Comparison of ENCODE assay signal across 11 cellular contexts in the genomic region with DNA sequence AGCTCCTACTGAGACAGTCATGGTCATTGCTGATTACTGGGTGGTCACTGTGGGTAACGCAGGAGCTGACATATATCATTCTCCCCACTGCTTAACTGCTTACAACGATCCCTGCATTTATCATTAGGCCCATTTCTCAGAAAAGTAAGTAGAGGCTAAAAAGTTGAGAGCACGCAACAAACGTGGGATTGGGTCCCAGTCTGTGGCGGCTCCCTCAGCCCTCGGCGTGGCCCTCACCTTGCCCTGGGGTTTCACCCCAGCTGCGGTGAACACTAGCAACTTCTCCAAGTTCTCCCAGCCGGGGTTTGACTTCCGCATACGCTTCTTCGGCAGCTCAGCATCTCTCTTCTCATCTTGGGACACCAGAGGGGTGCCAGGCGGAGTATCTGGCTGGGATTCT. TPM values are rescaled to one million over a fixed set of nuclear protein-coding genes. Genes with fewer than 3 reads are reported as not detected.
DNase-seq lines count a peak whose midpoint lies in the region; ATAC-seq and TF ChIP-seq lines count a peak whose summit lies in the region.
"Had no signal": no experiment of that assay in that cellular context is flagged by ENCODE, and none has a peak within 500 bp of the region (broad histone marks: within the 10 kb centered on the region; RNA-seq: fewer than 3 reads in every experiment).

No MANE protein-coding gene starts in this region.

- no peak overlapping the region for H2BK12ac ChIP-seq in neuronal stem cell (ENCODE audit: low read length)

- TF ChIP-seq CTCF in foreskin keratinocyte (conservative IDR thresholded peaks at IDR 0.05), result no peak
- TF ChIP-seq CTCF in natural killer cell (IDR thresholded peaks at IDR 0.05), result no peak

- H3K14ac ChIP-seq in neuronal stem cell (ENCODE audit: low read length), result no peak overlapping the region

- H3K27ac Mint-ChIP-seq in CD4-positive, CD25-positive, alpha-beta regulatory T cell, result no peak overlapping the region
- H3K27ac Mint-ChIP-seq in activated T-helper 17 cell treated with anti-CD3 and anti-CD28 coated beads, Interleukin-2, amount 50 U/mL, for 72 hours, result peak overlapping the region; percentile 38
- no peak overlapping the region for H3K27ac Mint-ChIP-seq in natural killer cell
- H3K27ac Mint-ChIP-seq: activated naive CD8-positive, alpha-beta T cell treated with anti-CD3 and anti-CD28 coated beads, Interleukin-2, amount 10 ng/mL, durations not matched to agents 7 days and 5 days had no signal

- H3K18ac ChIP-seq in neuronal stem cell (ENCODE audit: low read length), result no peak overlapping the region

- no peak for ATAC-seq in CD4-positive, CD25-positive, alpha-beta regulatory T cell (ENCODE audit: low read depth in 2 of 2)
- ATAC-seq in activated T-helper 17 cell treated with anti-CD3 and anti-CD28 coated beads, Interleukin-2, amount 50 U/mL, for 72 hours (replicated peaks), result no peak
- ATAC-seq in foreskin keratinocyte (no peak), natural killer cell (no peak), GM18868 (IDR thresholded peaks at IDR 0.05; ENCODE audit: unreplicated experiment) (no peak)

- no peaks in the 10 kb centered on the region for H3K27me3 ChIP-seq in CD4-positive, CD25-positive, alpha-beta regulatory T cell (ENCODE audit: control insufficient read depth, insufficient read depth, low read length)
- H3K27me3 ChIP-seq in HUES48 (ENCODE audit: control insufficient read depth, insufficient read depth, low read length) (no peaks in the 10 kb centered on the region), neuronal stem cell (ENCODE audit: control insufficient read depth in 3 of 3, insufficient read depth in 3 of 3, low read depth in 1 of 3, low read length in 3 of 3) (no peaks in the 10 kb centered on the region), foreskin keratinocyte (no peaks in the 10 kb centered on the region)
- H3K27me3 ChIP-seq: Peyer's patch had no signal

- H3K9ac ChIP-seq in HUES48 (ENCODE audit: low read depth, low read length) (no peak overlapping the region), neuronal stem cell (ENCODE audit: low read depth, low read length, poor library complexity) (no peak overlapping the region)

- peaks cover 32% of the 10 kb centered on the region for H3K4me1 ChIP-seq in CD4-positive, CD25-positive, alpha-beta regulatory T cell (ENCODE audit: control insufficient read depth, insufficient read depth, low read length, poor library complexity, severe bottlenecking)
- H3K4me1 ChIP-seq in HUES48 (ENCODE audit: control insufficient read depth, insufficient read depth, low read length), result peaks cover 14% of the 10 kb centered on the region
- peaks cover 9 to 13% of the 10 kb centered on the region in 2 donors for H3K4me1 ChIP-seq in neuronal stem cell (ENCODE audit: control insufficient read depth in 2 of 2, insufficient read depth in 1 of 2, low read depth in 1 of 2, low read length in 2 of 2)
- no peaks in the 10 kb centered on the region for H3K4me1 ChIP-seq in foreskin keratinocyte

- intact Hi-C loops in natural killer cell (cut with micrococcal nuclease), result loop anchor here (5.0 kb wide), 2 partner anchors 98 to 188 kb away; a partner anchor contains a TSS

- no peak overlapping the region for H2AK5ac ChIP-seq in neuronal stem cell (ENCODE audit: low read depth, low read length)

- H3K4me3 ChIP-seq in CD4-positive, CD25-positive, alpha-beta regulatory T cell (ENCODE audit: low read depth, low read length), result no peak overlapping the region
- H3K4me3 ChIP-seq in HUES48 (ENCODE audit: low read depth, low read length) (no peak overlapping the region), neuronal stem cell (ENCODE audit: low read length in 2 of 2) (no peak overlapping the region)
- H3K4me3 ChIP-seq: Peyer's patch had no signal

- no peak overlapping the region for H3K23ac ChIP-seq in neuronal stem cell (ENCODE audit: low read depth, low read length, poor library complexity)

- no peak overlapping the region for H2BK15ac ChIP-seq in neuronal stem cell (ENCODE audit: low read length)

- no peak for DNase-seq in CD4-positive, CD25-positive, alpha-beta regulatory T cell
- DNase-seq in neuronal stem cell (ENCODE audit: low spot score) (no peak), foreskin keratinocyte (no peak), natural killer cell (no peak)
- DNase-seq in stimulated activated CD4-positive, alpha-beta T cell treated with anti-CD3 and anti-CD28 coated beads, Interleukin-4, amount 100 ng/mL, for 24 hours, result no peak

- peaks cover 19% of the 10 kb centered on the region for H3K36me3 ChIP-seq in CD4-positive, CD25-positive, alpha-beta regulatory T cell (ENCODE audit: control insufficient read depth, insufficient read depth, low read length)
- H3K36me3 ChIP-seq in HUES48 (ENCODE audit: control insufficient read depth, insufficient read depth, low read length) (peaks cover 47% of the 10 kb centered on the region), neuronal stem cell (replicated peaks in 1 of 2; ENCODE audit: control insufficient read depth in 2 of 2, insufficient read depth in 2 of 2, low read length in 2 of 2) (peaks cover 38 to 57% of the 10 kb centered on the region in 2 donors)

- WGBS in neuronal stem cell (ENCODE audit: extremely low coverage in 2 of 2, insufficient read length in 2 of 2, insufficient replicate concordance in 1 of 2), 2 donors, result no CpG with 5 or more reads among the region's 13 CpGs

- peaks cover 0 to 1% (median 0%) of the 10 kb centered on the region in 7 donors for H3K9me3 Mint-ChIP-seq in CD4-positive, CD25-positive, alpha-beta regulatory T cell
- H3K9me3 Mint-ChIP-seq in activated T-helper 17 cell treated with anti-CD3 and anti-CD28 coated beads, Interleukin-2, amount 50 U/mL, for 72 hours, result no peaks in the 10 kb centered on the region
- no peaks in the 10 kb centered on the region for H3K9me3 Mint-ChIP-seq in natural killer cell
- H3K9me3 Mint-ChIP-seq: activated naive CD8-positive, alpha-beta T cell treated with anti-CD3 and anti-CD28 coated beads, Interleukin-2, amount 10 ng/mL, durations not matched to agents 7 days and 5 days; immature natural killer cell had no signal

- no peaks in the 10 kb centered on the region for H3K9me3 ChIP-seq in CD4-positive, CD25-positive, alpha-beta regulatory T cell (ENCODE audit: control insufficient read depth in 2 of 2, low read length in 2 of 2)
- H3K9me3 ChIP-seq in HUES48 (ENCODE audit: control insufficient read depth, insufficient read depth, low read length) (no peaks in the 10 kb centered on the region), neuronal stem cell (replicated peaks in 1 of 2; ENCODE audit: control insufficient read depth in 2 of 2, insufficient read depth in 1 of 2, low read depth in 1 of 2, low read length in 2 of 2) (peaks cover 0 to 2% of the 10 kb centered on the region in 2 donors)
- H3K9me3 ChIP-seq: Peyer's patch had no signal

- peaks cover 10% of the 10 kb centered on the region for H3K27me3 Mint-ChIP-seq in CD4-positive, CD25-positive, alpha-beta regulatory T cell
- no peaks in the 10 kb centered on the region for H3K27me3 Mint-ChIP-seq in activated T-helper 17 cell treated with anti-CD3 and anti-CD28 coated beads, Interleukin-2, amount 50 U/mL, for 72 hours
- no peaks in the 10 kb centered on the region for H3K27me3 Mint-ChIP-seq in natural killer cell (ENCODE audit: low read depth in 2 of 2)
- H3K27me3 Mint-ChIP-seq: activated naive CD8-positive, alpha-beta T cell treated with anti-CD3 and anti-CD28 coated beads, Interleukin-2, amount 10 ng/mL, durations not matched to agents 7 days and 5 days had no signal

- no peak overlapping the region for H2BK5ac ChIP-seq in neuronal stem cell (ENCODE audit: low read length)

- no peak overlapping the region for H2AFZ ChIP-seq in neuronal stem cell (ENCODE audit: low read length)

- H3K27ac ChIP-seq in CD4-positive, CD25-positive, alpha-beta regulatory T cell (ENCODE audit: insufficient read depth, low read length, poor library complexity, severe bottlenecking), result no peak overlapping the region
- peak overlapping the region; percentile 5 for H3K27ac ChIP-seq in HUES48 (ENCODE audit: low read depth, low read length)
- H3K27ac ChIP-seq in neuronal stem cell (replicated peaks; ENCODE audit: low read length), result no peak overlapping the region
- H3K27ac ChIP-seq in foreskin keratinocyte, result no peak overlapping the region
- H3K27ac ChIP-seq: Peyer's patch had no signal

- H3K4me2 ChIP-seq in neuronal stem cell (ENCODE audit: insufficient read depth, low read length, poor library complexity, severe bottlenecking), result peak overlapping the region; percentile 19

- H3K79me1 ChIP-seq in neuronal stem cell (ENCODE audit: low read depth, low read length), result peaks cover under 1% of the 10 kb centered on the region

- H2BK120ac ChIP-seq in neuronal stem cell (ENCODE audit: low read depth, low read length), result no peak overlapping the region

- no peak overlapping the region for H4K8ac ChIP-seq in neuronal stem cell (ENCODE audit: low read depth, low read length)

- peaks cover 0 to 35% (median 14%) of the 10 kb centered on the region in 4 donors for H3K4me1 Mint-ChIP-seq in CD4-positive, CD25-positive, alpha-beta regulatory T cell
- peaks cover 18% of the 10 kb centered on the region for H3K4me1 Mint-ChIP-seq in activated T-helper 17 cell treated with anti-CD3 and anti-CD28 coated beads, Interleukin-2, amount 50 U/mL, for 72 hours
- H3K4me1 Mint-ChIP-seq in natural killer cell, result peaks cover 14 to 20% of the 10 kb centered on the region in 2 donors

- H3K4me3 Mint-ChIP-seq in CD4-positive, CD25-positive, alpha-beta regulatory T cell, result peak overlapping the region in 3 of 4 donors; percentile 6 to 75 (median 58)
- no peak overlapping the region for H3K4me3 Mint-ChIP-seq in activated T-helper 17 cell treated with anti-CD3 and anti-CD28 coated beads, Interleukin-2, amount 50 U/mL, for 72 hours
- no peak overlapping the region for H3K4me3 Mint-ChIP-seq in natural killer cell
- H3K4me3 Mint-ChIP-seq: activated naive CD8-positive, alpha-beta T cell treated with anti-CD3 and anti-CD28 coated beads, Interleukin-2, amount 10 ng/mL, durations not matched to agents 7 days and 5 days had no signal

- no peak overlapping the region for H4K91ac ChIP-seq in neuronal stem cell (ENCODE audit: low read depth, low read length, poor library complexity)

- H3K4ac ChIP-seq in neuronal stem cell (ENCODE audit: low read length), result no peak overlapping the region

- peaks cover 5% of the 10 kb centered on the region for H3K36me3 Mint-ChIP-seq in CD4-positive, CD25-positive, alpha-beta regulatory T cell
- H3K36me3 Mint-ChIP-seq in activated T-helper 17 cell treated with anti-CD3 and anti-CD28 coated beads, Interleukin-2, amount 50 U/mL, for 72 hours (ENCODE audit: low read depth), result peaks cover 75% of the 10 kb centered on the region
- no peaks in the 10 kb centered on the region for H3K36me3 Mint-ChIP-seq in natural killer cell

RNA-seq across cellular contexts. Expression of a gene that starts 2.5 kb away (rescaled TPM):
- 149 TPM for total RNA-seq in CD4-positive, CD25-positive, alpha-beta regulatory T cell
- polyA plus RNA-seq in CD4-positive, CD25-positive, alpha-beta regulatory T cell, result 10 to 100 TPM; 26.2 to 33.5 (median 28.2) TPM
- 100 to 1,000 TPM; 100 to 111 TPM for total RNA-seq in activated T-helper 17 cell treated with anti-CD3 and anti-CD28 coated beads, Interleukin-2, amount 50 U/mL, for 72 hours
- 56.3 TPM for polyA plus RNA-seq in neuronal stem cell (2013, experiment 1 of 2)
- 62.9 TPM for polyA plus RNA-seq in neuronal stem cell (2013, experiment 2 of 2)
- total RNA-seq in foreskin keratinocyte (56.4 and 57.6 TPM in 2 replicates), natural killer cell (100 to 1,000 TPM; 228 to 253 (median 243) TPM)
- 51.5 and 55.9 TPM in 2 replicates for polyA plus RNA-seq in foreskin keratinocyte

RNA-seq across cellular contexts. Expression of a gene that starts 12.3 kb away (rescaled TPM):
- total RNA-seq in CD4-positive, CD25-positive, alpha-beta regulatory T cell, result 12.9 TPM
- 1 to 10 TPM; 3.0 to 4.2 (median 3.8) TPM for polyA plus RNA-seq in CD4-positive, CD25-positive, alpha-beta regulatory T cell
- total RNA-seq in activated T-helper 17 cell treated with anti-CD3 and anti-CD28 coated beads, Interleukin-2, amount 50 U/mL, for 72 hours, result 10 to 100 TPM; 33.8 to 72.8 TPM
- 45.3 TPM for polyA plus RNA-seq in neuronal stem cell (2013, experiment 1 of 2)
- polyA plus RNA-seq in neuronal stem cell (2013, experiment 2 of 2), result 42.9 TPM
- total RNA-seq in foreskin keratinocyte, result 20.8 and 22.5 TPM in 2 replicates
- 75.0 and 75.6 TPM in 2 replicates for polyA plus RNA-seq in foreskin keratinocyte
- 10 to 100 TPM; 12.8 to 17.8 (median 16.1) TPM for total RNA-seq in natural killer cell

RNA-seq across cellular contexts. Expression of a gene that starts 12.6 kb away (rescaled TPM):
- 48.1 TPM for total RNA-seq in CD4-positive, CD25-positive, alpha-beta regulatory T cell
- polyA plus RNA-seq in CD4-positive, CD25-positive, alpha-beta regulatory T cell, result 1 to 10 TPM; 8.8 to 9.7 (median 9.1) TPM
- total RNA-seq in activated T-helper 17 cell treated with anti-CD3 and anti-CD28 coated beads, Interleukin-2, amount 50 U/mL, for 72 hours, result 10 to 100 TPM; 21.4 to 57.4 TPM
- 29.5 TPM for polyA plus RNA-seq in neuronal stem cell (2013, experiment 1 of 2)
- polyA plus RNA-seq in neuronal stem cell (2013, experiment 2 of 2), result 29.9 TPM
- total RNA-seq in foreskin keratinocyte (12.4 and 14.7 TPM in 2 replicates), natural killer cell (10 to 100 TPM; 45.8 to 59.7 (median 54.4) TPM)
- polyA plus RNA-seq in foreskin keratinocyte, result 20.5 and 27.4 TPM in 2 replicates

RNA-seq across cellular contexts. Expression of a gene that starts 13.9 kb away (rescaled TPM):
- total RNA-seq in CD4-positive, CD25-positive, alpha-beta regulatory T cell, result 116 TPM
- 10 to 100 TPM; 26.8 to 45.6 (median 34.2) TPM for polyA plus RNA-seq in CD4-positive, CD25-positive, alpha-beta regulatory T cell
- total RNA-seq in activated T-helper 17 cell treated with anti-CD3 and anti-CD28 coated beads, Interleukin-2, amount 50 U/mL, for 72 hours, result 100 to 1,000 TPM in 1 of 2 donors, 10 to 100 TPM in 1; 82.7 to 109 TPM
- 316 TPM for polyA plus RNA-seq in neuronal stem cell (2013, experiment 1 of 2)
- 321 TPM for polyA plus RNA-seq in neuronal stem cell (2013, experiment 2 of 2)
- total RNA-seq in foreskin keratinocyte, result 77.3 and 92.2 TPM in 2 replicates
- 99.5 and 116 TPM in 2 replicates for polyA plus RNA-seq in foreskin keratinocyte
- total RNA-seq in natural killer cell, result 100 to 1,000 TPM; 116 to 132 (median 128) TPM

RNA-seq across cellular contexts. Expression of a gene that starts 31.8 kb away (rescaled TPM):
- 3.7 TPM for total RNA-seq in CD4-positive, CD25-positive, alpha-beta regulatory T cell
- under 1 TPM; 0.20 to 0.85 (median 0.30) TPM for polyA plus RNA-seq in CD4-positive, CD25-positive, alpha-beta regulatory T cell
- total RNA-seq in activated T-helper 17 cell treated with anti-CD3 and anti-CD28 coated beads, Interleukin-2, amount 50 U/mL, for 72 hours, result 100 to 1,000 TPM in 1 of 2 donors, 10 to 100 TPM in 1; 42.0 to 177 TPM
- polyA plus RNA-seq in neuronal stem cell (2013, experiment 1 of 2), result 0.28 TPM
- 0.26 TPM for polyA plus RNA-seq in neuronal stem cell (2013, experiment 2 of 2)
- 0.44 and 0.46 TPM in 2 replicates for total RNA-seq in foreskin keratinocyte
- 0.26 and 0.28 TPM in 2 replicates for polyA plus RNA-seq in foreskin keratinocyte
- total RNA-seq in natural killer cell, result 1 to 10 TPM; 3.0 to 3.8 (median 3.4) TPM
- total RNA-seq: Peyer's patch had no signal

Comparison
In these comparisons a context has a peak if more than half of its experiments do, and no peak if none do; other contexts are left out.
1. H3K4me3 Mint-ChIP-seq: peak in CD4-positive, CD25-positive, alpha-beta regulatory T cell (3 of 4); none in activated T-helper 17 cell treated with anti-CD3 and anti-CD28 coated beads, Interleukin-2, amount 50 U/mL, for 72 hours (single experiment) and natural killer cell (single experiment).